Comparison of ENCODE assay signal across 8 cellular contexts in the genomic region with DNA sequence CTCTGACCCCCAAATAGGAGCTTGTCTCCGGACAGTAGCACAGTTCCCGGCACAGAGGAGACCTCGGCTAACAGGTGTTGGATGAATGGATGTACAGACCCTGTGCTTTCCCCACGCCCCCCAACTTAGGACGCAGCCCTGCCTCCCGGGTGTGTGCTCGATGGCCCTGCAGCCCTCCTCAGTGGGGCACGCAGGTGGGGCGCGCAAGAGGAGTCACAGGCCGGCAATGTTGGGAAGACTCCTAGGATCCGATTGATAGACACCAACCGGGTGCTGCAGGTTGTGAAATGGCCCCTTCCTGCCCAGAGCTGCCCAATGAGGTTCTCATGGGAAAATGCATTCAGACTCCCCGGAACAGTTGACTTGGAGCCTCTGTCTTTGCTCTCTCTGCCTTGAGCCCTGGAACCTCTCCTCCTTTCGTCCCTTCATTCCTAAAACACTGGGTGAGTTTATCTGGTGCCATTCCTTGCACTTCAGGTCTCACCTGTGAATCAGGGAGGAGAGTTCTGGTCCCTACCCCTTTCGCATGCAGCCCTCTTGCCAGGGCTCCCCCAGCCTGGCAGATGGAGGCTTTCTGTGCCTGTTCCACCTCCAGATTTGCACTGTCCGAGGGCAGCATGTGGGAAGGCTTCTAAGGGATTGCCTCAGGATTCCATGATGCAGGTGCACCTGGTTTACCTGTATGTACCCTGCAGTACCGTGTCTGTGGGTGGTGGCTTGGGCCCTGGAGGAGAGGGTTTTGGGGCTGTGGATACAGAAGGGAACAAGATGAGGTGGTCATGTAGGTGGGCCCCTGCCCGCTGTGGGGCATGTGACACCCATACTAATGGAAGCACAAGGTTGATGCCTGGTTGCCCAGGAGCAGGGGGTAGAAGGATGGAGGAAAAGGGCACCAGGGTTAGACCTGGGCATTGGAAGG. TPM values are rescaled to one million over a fixed set of nuclear protein-coding genes. Genes with fewer than 3 reads are reported as not detected.
DNase-seq lines count a peak whose midpoint lies in the region; ATAC-seq and TF ChIP-seq lines count a peak whose summit lies in the region.

No MANE protein-coding gene starts in this region.

- TF ChIP-seq CTCF in GM06990 (IDR thresholded peaks at IDR 0.05; ENCODE audit: insufficient read depth, low read length, poor library complexity, severe bottlenecking): no peak
- no peak for TF ChIP-seq CTCF in RWPE2 (IDR thresholded peaks at IDR 0.05; ENCODE audit: poor library complexity, severe bottlenecking)
- no peak for TF ChIP-seq CTCF in esophagus squamous epithelium (IDR thresholded peaks at IDR 0.05)
- no peak for TF ChIP-seq CTCF in prostate gland (IDR thresholded peaks at IDR 0.05)

- H3K27ac ChIP-seq in RWPE2 (ENCODE audit: poor library complexity, severe bottlenecking) (peak overlapping the region; percentile 99), esophagus squamous epithelium (peak overlapping the region; percentile 89 to 99 (median 97)), prostate gland (peak overlapping the region; percentile 84 to 90)

- H3K9me3 ChIP-seq in RWPE2 (ENCODE audit: severe bottlenecking): no peaks in the 10 kb centered on the region
- no peaks in the 10 kb centered on the region for H3K9me3 ChIP-seq in esophagus squamous epithelium
- no peaks in the 10 kb centered on the region for H3K9me3 ChIP-seq in prostate gland

- H3K4me3 ChIP-seq in GM06990 (replicated peaks; ENCODE audit: low read depth, low read length): peak overlapping the region; percentile 68
- peak overlapping the region; percentile 97 for H3K4me3 ChIP-seq in RWPE2 (ENCODE audit: severe bottlenecking)
- H3K4me3 ChIP-seq in esophagus squamous epithelium: peak overlapping the region; percentile 66 to 97 (median 84)
- peak overlapping the region; percentile 77 to 83 for H3K4me3 ChIP-seq in prostate gland

- H3K4me1 ChIP-seq in RWPE2 (ENCODE audit: insufficient read depth, poor library complexity, severe bottlenecking): peaks cover 13% of the 10 kb centered on the region
- peaks cover 29 to 76% (median 41%) of the 10 kb centered on the region in 3 donors for H3K4me1 ChIP-seq in esophagus squamous epithelium
- H3K4me1 ChIP-seq in prostate gland (replicated peaks): peaks cover 4% of the 10 kb centered on the region

- TF ChIP-seq POLR2A in esophagus squamous epithelium (IDR thresholded peaks at IDR 0.05): no peak
- no peak for TF ChIP-seq POLR2A in prostate gland (IDR thresholded peaks at IDR 0.05)

- DNase-seq in GM06990 (ENCODE audit: extremely low read depth, insufficient read length): no peak
- DNase-seq in RWPE2 (ENCODE audit: low spot score): no peak
- no peak for DNase-seq in esophagus squamous epithelium (lab: John Stamatoyannopoulos, UW)
- DNase-seq in prostate gland (ENCODE audit: low spot score): no peak
- DNase-seq in central memory CD4-positive, alpha-beta T cell: no peak
- DNase-seq in NCI-H1436 treated with DMSO at 0.1 percent for 48 hours (lab: John Stamatoyannopoulos, UW): no peak

- ATAC-seq in RWPE2 (ENCODE audit: low read depth) (peak; percentile 11; the same call in 1 of the 3 replicates), GM19023 (IDR thresholded peaks at IDR 0.05; ENCODE audit: unreplicated experiment) (no peak), GM18861 (IDR thresholded peaks at IDR 0.05; ENCODE audit: unreplicated experiment) (no peak)

- intact Hi-C loops in esophagus squamous epithelium (cut with DNase I) (no loop called here), prostate gland (cut with DNase I) (loop anchor here (2.0 kb wide), 1 partner anchor 26 kb away; no protein-coding TSS in a partner anchor)

- H3K27me3 ChIP-seq in GM06990 (replicated peaks; ENCODE audit: control insufficient read depth, insufficient read depth, low read length) (no peaks in the 10 kb centered on the region), RWPE2 (ENCODE audit: insufficient read depth, poor library complexity, severe bottlenecking) (no peaks in the 10 kb centered on the region), esophagus squamous epithelium (no peaks in the 10 kb centered on the region), prostate gland (replicated peaks; ENCODE audit: insufficient read depth) (no peaks in the 10 kb centered on the region)

- WGBS in esophagus squamous epithelium, 2 donors: 17 to 37% methylated on average over 6 to 17 of the region's 19 CpGs
- 19% methylated on average over 19 of the region's 19 CpGs for WGBS in prostate gland

- H3K36me3 ChIP-seq in GM06990 (ENCODE audit: control insufficient read depth, insufficient read depth, low read length) (peaks cover 4% of the 10 kb centered on the region), RWPE2 (ENCODE audit: low read depth) (peaks cover 52% of the 10 kb centered on the region), esophagus squamous epithelium (peaks cover 0 to 35% (median 4%) of the 10 kb centered on the region in 3 donors), prostate gland (no peaks in the 10 kb centered on the region)

RNA-seq across cellular contexts. Expression of gene MICALL1, which starts 1.2 kb away (rescaled TPM):
- 100 to 1,000 TPM in 2 of 4 donors, 10 to 100 TPM in 2; 64.7 to 139 (median 88.4) TPM for total RNA-seq in esophagus squamous epithelium
- total RNA-seq in prostate gland: 10 to 100 TPM; 42.8 to 62.8 TPM

RNA-seq across cellular contexts. Expression of gene C22orf23, which starts 46.1 kb away (rescaled TPM):
- total RNA-seq in esophagus squamous epithelium: under 1 TPM in 2 of 4 donors, not detected in 2; 0.13 to 0.38 TPM
- total RNA-seq in prostate gland: 1 to 10 TPM in 1 of 2 donors, not detected in 1; 9.7 TPM

RNA-seq across cellular contexts. Expression of gene POLR2F, which starts 46.2 kb away (rescaled TPM):
- total RNA-seq in esophagus squamous epithelium: 10 to 100 TPM; 31.7 to 56.1 (median 46.9) TPM
- total RNA-seq in prostate gland: 100 to 1,000 TPM in 1 of 2 donors, 10 to 100 TPM in 1; 63.1 to 157 TPM

RNA-seq across cellular contexts. Expression of gene EIF3L, which starts 58.1 kb away (rescaled TPM):
- total RNA-seq in esophagus squamous epithelium (100 to 1,000 TPM; 192 to 499 (median 281) TPM), prostate gland (100 to 1,000 TPM; 385 to 501 TPM)
